ENCODE assay signal across 29 cellular contexts in the genomic region with DNA sequence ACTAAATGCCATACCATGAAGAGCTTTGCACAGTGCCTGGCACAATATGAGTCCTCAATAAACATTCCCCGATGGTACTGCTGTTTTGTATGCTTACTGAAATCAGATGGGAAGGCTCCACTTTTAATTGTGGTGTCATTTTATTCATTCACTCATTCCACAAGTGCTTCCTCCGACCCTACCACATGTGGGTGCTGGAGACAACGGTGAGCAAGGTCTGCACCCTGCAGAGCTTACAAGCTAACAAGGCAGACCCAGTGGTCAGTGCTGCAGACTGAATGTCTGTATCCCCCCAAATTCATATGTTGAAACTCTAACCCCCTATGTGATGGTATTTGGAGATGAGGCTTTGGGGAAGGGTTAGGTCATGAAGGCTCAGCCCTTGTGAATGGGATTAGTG. TPM values are rescaled to one million over a fixed set of nuclear protein-coding genes. Genes with fewer than 3 reads are reported as not detected.
"Had no signal": no experiment of that assay in that cellular context is flagged by ENCODE, and none has a peak within 500 bp of the region (broad histone marks: within the 10 kb centered on the region; RNA-seq: fewer than 3 reads in every experiment).

No MANE protein-coding gene starts in this region.

- ATAC-seq: activated naive CD8-positive, alpha-beta T cell treated with anti-CD3 and anti-CD28 coated beads, Interleukin-2, amount 50 U/mL, for 24 hours; activated T-cell treated with anti-CD3 and anti-CD28 coated beads, Interleukin-2, amount 50 U/mL, for 72 hours; esophagus mucosa; natural killer cell; right cardiac atrium; stimulated activated naive CD8-positive, alpha-beta T cell treated with anti-CD3 and anti-CD28 coated beads, Interleukin-15, amount 100 ng/mL, for 72 hours had no signal

- H3K36me3 ChIP-seq: left ventricle myocardium inferior, tibial artery had no signal

- H3K4me1 Mint-ChIP-seq: activated B cell treated with CpG ODN at 0.5 μM for 24 hours; activated naive CD8-positive, alpha-beta T cell treated with anti-CD3 and anti-CD28 coated beads, Interleukin-2, amount 50 U/mL, for 24 hours; natural killer cell; stimulated activated naive CD8-positive, alpha-beta T cell treated with anti-CD3 and anti-CD28 coated beads, Interleukin-15, amount 100 ng/mL, for 72 hours had no signal

- H3K36me3 Mint-ChIP-seq: natural killer cell had no signal

- DNase-seq: activated B cell treated with CpG ODN at 0.5 μM for 24 hours; activated CD4-positive, alpha-beta T cell treated with anti-CD3 and anti-CD28 coated beads for 4 hours; activated CD4-positive, alpha-beta T cell treated with anti-CD3 and anti-CD28 coated beads, Interleukin-2, amount 50 U/mL, for 48 hours; activated effector memory CD4-positive, alpha-beta T cell treated with Interleukin-2 at 50 U/mL for 16 hours; activated naive CD4-positive, alpha-beta T cell treated with anti-CD3 and anti-CD28 coated beads for 36 hours; activated naive CD8-positive, alpha-beta T cell treated with anti-CD3 and anti-CD28 coated beads, Interleukin-2, amount 50 U/mL, for 24 hours; activated T-cell treated with anti-CD3 and anti-CD28 coated beads, Interleukin-2, amount 50 U/mL, for 72 hours; dermis blood vessel endothelial cell; effector CD8-positive, alpha-beta T cell; foreskin melanocyte; left ventricle myocardium inferior; midbrain; natural killer cell; right cardiac atrium; stimulated activated CD4-positive, alpha-beta T cell treated with anti-CD3 and anti-CD28 coated beads, Interleukin-1b, Interleukin-23, amount 100 ng/mL, for 48 hours; stimulated activated naive CD8-positive, alpha-beta T cell treated with anti-CD3 and anti-CD28 coated beads, Interleukin-15, amount 100 ng/mL, for 72 hours; T-helper 9 cell; tibial artery had no signal

- H3K9me3 ChIP-seq: left ventricle myocardium inferior, tibial artery had no signal

- H3K4me3 Mint-ChIP-seq: activated B cell treated with CpG ODN at 0.5 μM for 24 hours; activated naive CD4-positive, alpha-beta T cell treated with anti-CD3 and anti-CD28 coated beads for 36 hours; activated naive CD8-positive, alpha-beta T cell treated with anti-CD3 and anti-CD28 coated beads, Interleukin-2, amount 50 U/mL, for 24 hours; activated T-cell treated with anti-CD3 and anti-CD28 coated beads, Interleukin-2, amount 50 U/mL, for 72 hours; natural killer cell; stimulated activated naive CD8-positive, alpha-beta T cell treated with anti-CD3 and anti-CD28 coated beads, Interleukin-15, amount 100 ng/mL, for 72 hours had no signal

- H3K4me2 ChIP-seq: hepatocyte had no signal

- H2AFZ ChIP-seq: hepatocyte, parathyroid adenoma had no signal

- FAIRE-seq: endothelial cell of umbilical vein had no signal

- H3K9ac ChIP-seq: parathyroid adenoma had no signal

- H3K4me3 ChIP-seq: hepatocyte, left ventricle myocardium inferior, tibial artery had no signal

- H3K4me1 ChIP-seq: left ventricle myocardium inferior, parathyroid adenoma had no signal

- H3K9me3 Mint-ChIP-seq: activated B cell treated with CpG ODN at 0.5 μM for 24 hours; activated naive CD4-positive, alpha-beta T cell treated with anti-CD3 and anti-CD28 coated beads for 36 hours; activated naive CD8-positive, alpha-beta T cell treated with anti-CD3 and anti-CD28 coated beads, Interleukin-2, amount 50 U/mL, for 24 hours; activated T-cell treated with anti-CD3 and anti-CD28 coated beads, Interleukin-2, amount 50 U/mL, for 72 hours; natural killer cell; stimulated activated naive CD8-positive, alpha-beta T cell treated with anti-CD3 and anti-CD28 coated beads, Interleukin-15, amount 100 ng/mL, for 72 hours had no signal

- H3K27ac ChIP-seq: hepatocyte, left ventricle myocardium inferior, parathyroid adenoma, tibial artery had no signal

- H3K27ac Mint-ChIP-seq: activated B cell treated with CpG ODN at 0.5 μM for 24 hours; activated naive CD4-positive, alpha-beta T cell treated with anti-CD3 and anti-CD28 coated beads for 36 hours; activated naive CD8-positive, alpha-beta T cell treated with anti-CD3 and anti-CD28 coated beads, Interleukin-2, amount 50 U/mL, for 24 hours; activated T-cell treated with anti-CD3 and anti-CD28 coated beads, Interleukin-2, amount 50 U/mL, for 72 hours; natural killer cell had no signal

- H3K27me3 ChIP-seq: hepatocyte, tibial artery had no signal

- H3K79me2 ChIP-seq: hepatocyte, parathyroid adenoma had no signal

RNA-seq across cellular contexts. Expression of a gene that starts 48.3 kb away (rescaled TPM):
- total RNA-seq: activated B cell treated with CpG ODN at 0.5 μM for 24 hours; activated naive CD4-positive, alpha-beta T cell treated with anti-CD3 and anti-CD28 coated beads for 36 hours; activated T-cell treated with anti-CD3 and anti-CD28 coated beads, Interleukin-2, amount 50 U/mL, for 72 hours; cardiac septum; chondrocyte; dermis blood vessel endothelial cell; endothelial cell of umbilical vein; esophagus mucosa; hepatocyte; left ventricle myocardium inferior; lung microvascular endothelial cell; natural killer cell; pulmonary artery endothelial cell; right cardiac atrium; skeletal muscle tissue; T-helper 1 cell treated with Interleukin-12 subunit alpha and Interleukin-12 subunit beta and Interleukin-4 antibody, amounts not matched to agents 30 ng/mL and 1 ng/mL, for 36 hours; ureter had no signal
- polyA plus RNA-seq: endothelial cell of umbilical vein, hepatocyte, right cardiac atrium had no signal
